1 cellular context compared by ENCODE assay signal in genomic region chr10:97690138-97690537, GRCh38.
TF ChIP-seq lines count a peak whose summit lies in the region.

No MANE protein-coding gene starts in this region.

TF ChIP-seq in HCT116, 20 proteins besides CTCF, POLR2A, EP300 and RAD21 (continued from another document):
- TF ChIP-seq REST (IDR thresholded peaks at IDR 0.05; ENCODE audit: low read depth), result no peak
- no peak for TF ChIP-seq SP1 (IDR thresholded peaks at IDR 0.05; ENCODE audit: low read depth)
- no peak for TF ChIP-seq YY1 (IDR thresholded peaks at IDR 0.05; ENCODE audit: extremely low read depth, insufficient replicate concordance, low read depth, low read length)
- TF ChIP-seq JUND (IDR thresholded peaks at IDR 0.05), result no peak
- no peak for TF ChIP-seq EZH2 (IDR thresholded peaks at IDR 0.05)
- no peak for TF ChIP-seq FOSL1 (IDR thresholded peaks at IDR 0.05; ENCODE audit: low read depth)
- no peak for TF ChIP-seq TCF7L2 (IDR thresholded peaks at IDR 0.05; ENCODE audit: borderline replicate concordance, extremely low read depth, insufficient read depth, insufficient read length)
- no peak for TF ChIP-seq POLR2AphosphoS5 (IDR thresholded peaks at IDR 0.05; ENCODE audit: low read depth, low read length)
- no peak for TF ChIP-seq CBX3 (IDR thresholded peaks at IDR 0.05; ENCODE audit: low read depth)
- TF ChIP-seq CEBPB (IDR thresholded peaks at IDR 0.05; ENCODE audit: low read depth), result no peak
TF ChIP-seq in HCT116: peak in this region for 0.
